In genomic region chrX:53421772-53422090, GRCh38 we compare ENCODE assay signal across 8 cellular contexts. TPM values are rescaled to one million over a fixed set of nuclear protein-coding genes. Genes with fewer than 3 reads are reported as not detected.
DNase-seq lines count a peak whose midpoint lies in the region; ATAC-seq and TF ChIP-seq lines count a peak whose summit lies in the region.

No MANE protein-coding gene starts in this region.

- peak; percentile 7 for ATAC-seq in HG03045 (IDR thresholded peaks at IDR 0.05; ENCODE audit: unreplicated experiment)
- peak in 1 of 2 donors; percentile 7 for ATAC-seq in gastrocnemius medialis

- DNase-seq in activated T-cell treated with anti-CD3 and anti-CD28 coated beads for 1 hour (ENCODE audit: low read depth) (peak; percentile 7), fibroblast of the aortic adventitia (ENCODE audit: low read depth) (no peak), gastrocnemius medialis (no peak), HK-2 (ENCODE audit: unreplicated experiment) (no peak), SW 1271 (lab: John Stamatoyannopoulos, UW) (no peak)
- DNase-seq in activated T-cell treated with anti-CD3 and anti-CD28 coated beads, Interleukin-2, amount 50 U/mL, for 1 hour, result no peak

- TF ChIP-seq CTCF in fibroblast of the aortic adventitia (IDR thresholded peaks at IDR 0.05; ENCODE audit: insufficient read depth, low read length) (no peak), gastrocnemius medialis (IDR thresholded peaks at IDR 0.05 in 4 of 5, conservative IDR thresholded peaks at IDR 0.05 in 1 of 5) (no peak)

- peak overlapping the region; percentile 95 for H3K4me3 Mint-ChIP-seq in T-helper 1 cell treated with Interleukin-12 subunit alpha and Interleukin-12 subunit beta and Interleukin-4 antibody, amounts not matched to agents 30 μg/mL and 1 μg/mL, for 36 hours

- H3K4me1 ChIP-seq in gastrocnemius medialis, result peaks cover 11 to 29% of the 10 kb centered on the region in 2 donors

- no peaks in the 10 kb centered on the region for H3K27me3 ChIP-seq in gastrocnemius medialis

- H3K9me3 Mint-ChIP-seq in T-helper 1 cell treated with Interleukin-12 subunit alpha and Interleukin-12 subunit beta and Interleukin-4 antibody, amounts not matched to agents 30 μg/mL and 1 μg/mL, for 36 hours, result no peaks in the 10 kb centered on the region

- no peaks in the 10 kb centered on the region for H3K9me3 ChIP-seq in gastrocnemius medialis

- H3K27me3 Mint-ChIP-seq in T-helper 1 cell treated with Interleukin-12 subunit alpha and Interleukin-12 subunit beta and Interleukin-4 antibody, amounts not matched to agents 30 μg/mL and 1 μg/mL, for 36 hours (ENCODE audit: low read depth), result no peaks in the 10 kb centered on the region

- intact Hi-C loops in gastrocnemius medialis (cut with DNase I; ENCODE audit: low total_unique reads), result loop anchor here (1.0 to 2.0 kb wide), 3 partner anchors 13 to 197 kb away; partner anchors contain the start of genes HSD17B10 and KDM5C

- no peak for TF ChIP-seq POLR2A in gastrocnemius medialis (IDR thresholded peaks at IDR 0.05)

- in situ Hi-C loops in gastrocnemius medialis (cut with MboI; ENCODE audit: low sequenced_read_pairs in 4 of 4), result loop anchor here in 1 of 4 donors (10.0 kb wide), 1 partner anchor 107 kb away; no protein-coding TSS in a partner anchor

- peak overlapping the region; percentile 98 for H3K27ac Mint-ChIP-seq in T-helper 1 cell treated with Interleukin-12 subunit alpha and Interleukin-12 subunit beta and Interleukin-4 antibody, amounts not matched to agents 30 μg/mL and 1 μg/mL, for 36 hours

- H3K4me1 Mint-ChIP-seq in T-helper 1 cell treated with Interleukin-12 subunit alpha and Interleukin-12 subunit beta and Interleukin-4 antibody, amounts not matched to agents 30 μg/mL and 1 μg/mL, for 36 hours (ENCODE audit: low read depth), result peaks cover 28% of the 10 kb centered on the region

- H3K4me3 ChIP-seq in fibroblast of the aortic adventitia (ENCODE audit: low read depth, low read length) (peak overlapping the region; percentile 81), gastrocnemius medialis (peak overlapping the region; percentile 65 to 89 (median 81))

- peaks cover 2% of the 10 kb centered on the region for H3K36me3 Mint-ChIP-seq in T-helper 1 cell treated with Interleukin-12 subunit alpha and Interleukin-12 subunit beta and Interleukin-4 antibody, amounts not matched to agents 30 μg/mL and 1 μg/mL, for 36 hours (ENCODE audit: low read depth)

- H3K27ac ChIP-seq in gastrocnemius medialis, result peak overlapping the region; percentile 91 to 96 (median 94)

- no peaks in the 10 kb centered on the region for H3K36me3 ChIP-seq in gastrocnemius medialis

RNA-seq across cellular contexts. Expression of gene SMC1A, which starts 0.7 kb away (rescaled TPM):
- 11.4 and 40.0 TPM in 2 replicates for total RNA-seq in fibroblast of the aortic adventitia (ENCODE audit: low replicate concordance)
- total RNA-seq in gastrocnemius medialis, result 10 to 100 TPM; 12.9 to 23.5 (median 17.1) TPM

RNA-seq across cellular contexts. Expression of gene RIBC1, which starts 0.9 kb away (rescaled TPM):
- total RNA-seq in fibroblast of the aortic adventitia (ENCODE audit: low replicate concordance), result 0.36 and 1.6 TPM in 2 replicates
- total RNA-seq in gastrocnemius medialis, result 1 to 10 TPM in 1 of 4 donors, under 1 TPM in 1, not detected in 2; 0.52 to 1.1 TPM

RNA-seq across cellular contexts. Expression of gene HSD17B10, which starts 12.4 kb away (rescaled TPM):
- total RNA-seq in fibroblast of the aortic adventitia (ENCODE audit: low replicate concordance) (34.3 and 52.7 TPM in 2 replicates), gastrocnemius medialis (100 to 1,000 TPM in 1 of 4 donors, 10 to 100 TPM in 3; 62.2 to 106 (median 75.3) TPM)
